Comparison of ENCODE assay signal across 13 cellular contexts in the genomic region with DNA sequence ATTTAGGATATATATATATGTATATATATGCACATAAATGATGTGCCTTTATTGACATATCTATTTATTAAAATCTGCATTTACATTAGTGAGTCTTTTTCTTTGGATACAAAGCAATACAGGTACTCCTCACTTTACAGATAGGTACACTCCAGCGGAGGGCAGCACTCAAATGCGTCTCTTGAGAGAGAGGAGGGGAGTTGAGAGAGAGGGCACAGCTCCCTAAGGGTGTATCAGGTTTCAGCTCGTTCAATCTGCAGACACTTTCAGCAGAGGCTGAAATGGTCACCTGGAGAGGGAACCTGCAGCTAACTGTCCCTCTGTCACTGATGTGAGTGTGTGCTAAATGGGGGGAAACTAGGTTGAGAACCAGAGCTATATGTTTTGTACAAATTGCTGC.
DNase-seq lines count a peak whose midpoint lies in the region; ATAC-seq lines count a peak whose summit lies in the region.
"Had no signal": no experiment of that assay in that cellular context is flagged by ENCODE, and none has a peak within 500 bp of the region (broad histone marks: within the 10 kb centered on the region; RNA-seq: fewer than 3 reads in every experiment).

No MANE protein-coding gene starts in this region.

- ATAC-seq in HG03135 (IDR thresholded peaks at IDR 0.05; ENCODE audit: unreplicated experiment): no peak
- ATAC-seq: left colon had no signal

- DNase-seq in ELF-1 (ENCODE audit: low read depth, low spot score) (peak; percentile 32), NCI-H1105 (lab: John Stamatoyannopoulos, UW) (peak; percentile 19), NCI-H345 treated with DMSO at 0.1 percent for 48 hours (lab: John Stamatoyannopoulos, UW; ENCODE audit: unreplicated experiment) (peak; percentile 29), iPS DF 19.7 (ENCODE audit: low read depth, low spot score) (peak; percentile 67), NCI-H2227 treated with DMSO at 0.1 percent for 48 hours (lab: John Stamatoyannopoulos, UW) (no peak), C1 segment of cervical spinal cord (lab: John Stamatoyannopoulos, UW) (no peak)
- DNase-seq: activated CD4-positive, alpha-beta T cell treated with anti-CD3 and anti-CD28 coated beads, Interleukin-2, amount 10 ng/mL, durations not matched to agents 24 days and 14 days; activated naive CD8-positive, alpha-beta T cell treated with anti-CD3 and anti-CD28 coated beads, Interleukin-2, amount 10 ng/mL, durations not matched to agents 7 days and 5 days; activated T-cell treated with anti-CD3 and anti-CD28 coated beads for 4 hours; left colon; NK-92 treated with Interleukin-12 subunit alpha and Interleukin-12 subunit beta, amount 100 ng/mL, for 24 hours; T1000 had no signal

Comparison
In these comparisons a context has a peak if more than half of its experiments do, and no peak if none do; other contexts are left out.
1. DNase-seq: peak in ELF-1 (single experiment), NCI-H1105 (single experiment), NCI-H345 treated with DMSO at 0.1 percent for 48 hours (single experiment) and iPS DF 19.7 (single experiment); none in NCI-H2227 treated with DMSO at 0.1 percent for 48 hours (single experiment) and C1 segment of cervical spinal cord (0 of 14).